8 cellular contexts compared by ENCODE assay signal in genomic region chr10:110504111-110504735, GRCh38. TPM values are rescaled to one million over a fixed set of nuclear protein-coding genes. Genes with fewer than 3 reads are reported as not detected.
DNase-seq lines count a peak whose midpoint lies in the region; ATAC-seq and TF ChIP-seq lines count a peak whose summit lies in the region.

No MANE protein-coding gene starts in this region.

- peak; percentile 63 for ATAC-seq in GM21717 (IDR thresholded peaks at IDR 0.05; ENCODE audit: unreplicated experiment)

- no peaks in the 10 kb centered on the region for H3K9me2 ChIP-seq in MM.1S (replicated peaks; ENCODE audit: insufficient read depth, low read length)

- H3K4me3 Mint-ChIP-seq in activated T-cell treated with anti-CD3 and anti-CD28 coated beads, Interleukin-2, amount 50 U/mL, for 24 hours, result peak overlapping the region; percentile 98
- no peak overlapping the region for H3K4me3 Mint-ChIP-seq in endodermal cell

- H3K4me1 ChIP-seq in MM.1S (ENCODE audit: low read length) (peaks cover 60% of the 10 kb centered on the region), endodermal cell (ENCODE audit: control insufficient read depth, insufficient read depth, low read length) (peaks cover 21% of the 10 kb centered on the region)

- H3K4me1 Mint-ChIP-seq in activated T-cell treated with anti-CD3 and anti-CD28 coated beads, Interleukin-2, amount 50 U/mL, for 24 hours (ENCODE audit: low read depth), result peaks cover 96% of the 10 kb centered on the region
- H3K4me1 Mint-ChIP-seq in endodermal cell, result peaks cover 65% of the 10 kb centered on the region

- 92 to 93% methylated on average over 3 to 4 of the region's 4 CpGs for WGBS in endodermal cell (ENCODE audit: insufficient coverage in 1 of 2, insufficient read length in 1 of 2), 2 experiments

- peaks cover 50% of the 10 kb centered on the region for H3K36me3 ChIP-seq in MM.1S (replicated peaks; ENCODE audit: insufficient read depth, low read length)
- H3K36me3 ChIP-seq in endodermal cell (ENCODE audit: control insufficient read depth, insufficient read depth, low read length), result peaks cover 73% of the 10 kb centered on the region

- no peaks in the 10 kb centered on the region for H3K9me3 Mint-ChIP-seq in activated T-cell treated with anti-CD3 and anti-CD28 coated beads, Interleukin-2, amount 50 U/mL, for 24 hours
- no peaks in the 10 kb centered on the region for H3K9me3 Mint-ChIP-seq in endodermal cell

- H3K4me3 ChIP-seq in MM.1S (ENCODE audit: low read length) (no peak overlapping the region; the same call in 1 of the 2 replicates), endodermal cell (ENCODE audit: low read length) (no peak overlapping the region)

- no peak for TF ChIP-seq CTCF in MM.1S (IDR thresholded peaks at IDR 0.05; ENCODE audit: low read length)
- TF ChIP-seq CTCF in endodermal cell (conservative IDR thresholded peaks at IDR 0.05), result no peak

- H4K20me1 ChIP-seq in MM.1S (ENCODE audit: insufficient read depth, low read length), result peaks cover 79% of the 10 kb centered on the region

- DNase-seq in GM04504 (ENCODE audit: low read depth), result peak; percentile 57
- DNase-seq in MM.1S, result peak; percentile 88
- DNase-seq in activated T-cell treated with anti-CD3 and anti-CD28 coated beads, Interleukin-2, amount 50 U/mL, for 24 hours, result peak; percentile 56
- peak; percentile 75 for DNase-seq in germinal center (ENCODE audit: low spot score)
- DNase-seq in stimulated activated CD4-positive, alpha-beta T cell treated with anti-CD3 and anti-CD28 coated beads, Interleukin-1b, Interleukin-23, amount 100 ng/mL, for 48 hours, result peak; percentile 71
- no peak for DNase-seq in endodermal cell
- DNase-seq in DMS53 treated with DMSO at 0.1 percent for 48 hours (lab: John Stamatoyannopoulos, UW; ENCODE audit: unreplicated experiment), result no peak

- H3K36me3 Mint-ChIP-seq in activated T-cell treated with anti-CD3 and anti-CD28 coated beads, Interleukin-2, amount 50 U/mL, for 24 hours (ENCODE audit: low read depth), result peaks cover 100% of the 10 kb centered on the region
- H3K36me3 Mint-ChIP-seq in endodermal cell (ENCODE audit: low read depth), result peaks cover 65% of the 10 kb centered on the region

- H3F3A ChIP-seq in MM.1S (ENCODE audit: insufficient read depth, low read length), result peaks cover 100% of the 10 kb centered on the region

- H3K4me2 ChIP-seq in MM.1S (ENCODE audit: low read depth, low read length), result peak overlapping the region; percentile 96; the same call in 1 of the 2 replicates

- H3K27me3 Mint-ChIP-seq in activated T-cell treated with anti-CD3 and anti-CD28 coated beads, Interleukin-2, amount 50 U/mL, for 24 hours, result no peaks in the 10 kb centered on the region
- H3K27me3 Mint-ChIP-seq in endodermal cell (ENCODE audit: insufficient read depth), result peaks cover 1% of the 10 kb centered on the region

- H3K79me2 ChIP-seq in MM.1S (ENCODE audit: low read length), result peaks cover 100% of the 10 kb centered on the region

- no peaks in the 10 kb centered on the region for H3K27me3 ChIP-seq in MM.1S (replicated peaks; ENCODE audit: insufficient read depth, low read length)
- no peaks in the 10 kb centered on the region for H3K27me3 ChIP-seq in endodermal cell (ENCODE audit: control insufficient read depth, insufficient read depth, low read length, poor library complexity, severe bottlenecking)

- no peaks in the 10 kb centered on the region for H3K9me3 ChIP-seq in MM.1S (replicated peaks; ENCODE audit: insufficient read depth, low read length)
- no peaks in the 10 kb centered on the region for H3K9me3 ChIP-seq in endodermal cell (ENCODE audit: control insufficient read depth, low read length)

- peak overlapping the region; percentile 98 for H3K27ac Mint-ChIP-seq in activated T-cell treated with anti-CD3 and anti-CD28 coated beads, Interleukin-2, amount 50 U/mL, for 24 hours
- no peak overlapping the region for H3K27ac Mint-ChIP-seq in endodermal cell

- no peak overlapping the region for H2AFZ ChIP-seq in MM.1S (ENCODE audit: low read length)

- H3K27ac ChIP-seq in MM.1S (ENCODE audit: low read length), result peak overlapping the region; percentile 93; the same call in 1 of the 2 replicates
- H3K27ac ChIP-seq in endodermal cell (ENCODE audit: low read depth, low read length), result no peak overlapping the region

- H3K9ac ChIP-seq in MM.1S (ENCODE audit: low read length), result peak overlapping the region; percentile 97; the same call in 1 of the 2 replicates
- no peak overlapping the region for H3K9ac ChIP-seq in endodermal cell (ENCODE audit: extremely low read depth, low read length, poor library complexity, severe bottlenecking)

RNA-seq across cellular contexts. Expression of gene DUSP5, which starts 6.5 kb away (rescaled TPM):
- total RNA-seq in endodermal cell, result 10 to 100 TPM; 60.0 to 60.3 TPM
- 9.9 TPM for polyA plus RNA-seq in endodermal cell (2013, experiment 1 of 2)
- polyA plus RNA-seq in endodermal cell (2013, experiment 2 of 2), result 11.1 TPM

Comparison
In these comparisons a context has a peak if more than half of its experiments do, and no peak if none do; other contexts are left out.
1. DNase-seq: peak in GM04504 (single experiment), MM.1S (single experiment), activated T-cell treated with anti-CD3 and anti-CD28 coated beads, Interleukin-2, amount 50 U/mL, for 24 hours (single experiment), germinal center (single experiment) and stimulated activated CD4-positive, alpha-beta T cell treated with anti-CD3 and anti-CD28 coated beads, Interleukin-1b, Interleukin-23, amount 100 ng/mL, for 48 hours (single experiment); none in endodermal cell (single experiment) and DMS53 treated with DMSO at 0.1 percent for 48 hours (single experiment).